In genomic region chr14:97377550-97377949, GRCh38 we compare ENCODE assay signal across 2 cellular contexts.
TF ChIP-seq lines count a peak whose summit lies in the region.

No MANE protein-coding gene starts in this region.

TF ChIP-seq in GM23338, 12 proteins besides CTCF, POLR2A, EP300 and RAD21:
- TF ChIP-seq POLR2AphosphoS5 (IDR thresholded peaks at IDR 0.05; ENCODE audit: low read depth) (no peak), NANOG (IDR thresholded peaks at IDR 0.05; ENCODE audit: borderline replicate concordance) (no peak), JUNB (IDR thresholded peaks at IDR 0.05; ENCODE audit: unreplicated experiment) (no peak), STAT1 (IDR thresholded peaks at IDR 0.05; ENCODE audit: unreplicated experiment) (no peak), ZNF462 (CRISPR knock-in tag; IDR thresholded peaks at IDR 0.05) (no peak), CREB1 (CRISPR knock-in tag; IDR thresholded peaks at IDR 0.05; ENCODE audit: low read depth) (no peak), EZH2 (IDR thresholded peaks at IDR 0.05; ENCODE audit: low read depth, unreplicated experiment) (no peak), EZH2phosphoT487 (IDR thresholded peaks at IDR 0.05; ENCODE audit: unreplicated experiment) (no peak), REST (IDR thresholded peaks at IDR 0.05; ENCODE audit: unreplicated experiment) (no peak), ETS1 (IDR thresholded peaks at IDR 0.05) (no peak), ZNF331 (CRISPR knock-in tag; IDR thresholded peaks at IDR 0.05; ENCODE audit: low read depth) (no peak), ZNF114 (CRISPR knock-in tag; IDR thresholded peaks at IDR 0.05) (no peak)

TF ChIP-seq in GM12878, 131 proteins besides CTCF, POLR2A, EP300 and RAD21 (continues in another document):
- TF ChIP-seq RELB (IDR thresholded peaks at IDR 0.05; ENCODE audit: low read depth) (no peak), ATF2 (IDR thresholded peaks at IDR 0.05; ENCODE audit: low read length) (no peak), USF1 (IDR thresholded peaks at IDR 0.05; ENCODE audit: borderline replicate concordance, extremely low read length, insufficient read depth, low read depth, low read length) (no peak), CHD2 (IDR thresholded peaks at IDR 0.05; ENCODE audit: borderline replicate concordance, low read depth, low read length) (peak; percentile 20; the same call in 1 of the 2 replicates), STAT1 (conservative IDR thresholded peaks at IDR 0.05) (no peak), GABPA (IDR thresholded peaks at IDR 0.05; ENCODE audit: low read depth) (no peak), RFX5 (IDR thresholded peaks at IDR 0.05; ENCODE audit: low read depth, low read length) (peak; percentile 87), ZNF687 (IDR thresholded peaks at IDR 0.05) (no peak), MEF2B (IDR thresholded peaks at IDR 0.05; ENCODE audit: partially characterized antibody, poor library complexity, severe bottlenecking) (peak; percentile 32), GATAD2B (conservative IDR thresholded peaks at IDR 0.05; ENCODE audit: low read depth) (no peak), E2F4 (IDR thresholded peaks at IDR 0.05; ENCODE audit: low read depth, low read length) (no peak), MEF2A (IDR thresholded peaks at IDR 0.05; ENCODE audit: insufficient read depth, low read depth, low read length) (no peak), RB1 (IDR thresholded peaks at IDR 0.05; ENCODE audit: borderline replicate concordance) (no peak), POU2F2 (IDR thresholded peaks at IDR 0.05; ENCODE audit: borderline replicate concordance, low read depth, low read length) (no peak), RUNX3 (IDR thresholded peaks at IDR 0.05; ENCODE audit: low read length) (no peak), SMC3 (IDR thresholded peaks at IDR 0.05; ENCODE audit: borderline replicate concordance, low read length) (no peak), NFIC (IDR thresholded peaks at IDR 0.05; ENCODE audit: low read depth, low read length) (peak; percentile 48; the same call in 1 of the 2 replicates), ZNF592 (IDR thresholded peaks at IDR 0.05) (no peak), ATF7 (IDR thresholded peaks at IDR 0.05; ENCODE audit: low read depth) (peak; percentile 39; the same call in 1 of the 2 replicates), ZSCAN29 (IDR thresholded peaks at IDR 0.05) (no peak), NR2C2 (IDR thresholded peaks at IDR 0.05; ENCODE audit: borderline replicate concordance, control insufficient read depth, insufficient read length, low read depth) (no peak), SP1 (IDR thresholded peaks at IDR 0.05; ENCODE audit: low read depth, low read length) (no peak), JUND (IDR thresholded peaks at IDR 0.05; ENCODE audit: low read depth, low read length) (0 out of 2 replicates have a peak, but pooled peaks have one; percentile 34), SUPT20H (IDR thresholded peaks at IDR 0.05; ENCODE audit: borderline replicate concordance, control insufficient read depth, low read depth, low read length) (no peak), SMAD1 (IDR thresholded peaks at IDR 0.05; ENCODE audit: low read depth, partially characterized antibody) (no peak), MTA2 (IDR thresholded peaks at IDR 0.05; ENCODE audit: low read depth) (peak; percentile 94), PBX3 (IDR thresholded peaks at IDR 0.05; ENCODE audit: insufficient replicate concordance, low read depth, low read length) (peak; percentile 56), BMI1 (IDR thresholded peaks at IDR 0.05; ENCODE audit: borderline replicate concordance) (peak; percentile 40; the same call in 1 of the 2 replicates), KLF5 (IDR thresholded peaks at IDR 0.05; ENCODE audit: partially characterized antibody) (no peak), CEBPZ (IDR thresholded peaks at IDR 0.05; ENCODE audit: low read depth, low read length) (no peak), LARP7 (IDR thresholded peaks at IDR 0.05) (no peak), NKRF (conservative IDR thresholded peaks at IDR 0.05) (no peak), DPF2 (IDR thresholded peaks at IDR 0.05) (0 out of 2 replicates have a peak, but pooled peaks have one; percentile 32), IKZF1 (conservative IDR thresholded peaks at IDR 0.05) (0 out of 2 replicates have a peak, but pooled peaks have one; percentile 18)
